18 cellular contexts compared by ENCODE assay signal in the genomic region with DNA sequence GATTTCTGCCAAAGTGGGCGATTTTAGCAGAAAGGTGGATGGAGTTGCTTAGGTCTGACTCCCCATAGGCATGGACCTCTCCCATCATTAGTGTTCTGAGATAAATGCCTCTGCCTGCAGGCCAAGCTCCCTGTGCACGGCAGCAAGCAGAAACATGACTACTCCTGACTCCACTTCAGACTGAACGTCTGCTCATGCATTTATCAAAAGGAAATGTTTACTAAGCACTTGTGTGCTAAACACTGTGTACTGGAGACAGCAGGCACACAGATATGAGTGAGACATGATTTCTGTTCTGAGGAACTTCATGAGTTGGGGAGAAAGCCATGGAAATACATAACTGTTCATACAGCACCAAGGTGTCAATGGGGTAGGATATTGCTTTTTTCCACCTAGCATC.
A peak's percentile ranks its signal among the peaks of the same experiment; 100 is the strongest.
DNase-seq lines count a peak whose midpoint lies in the region; ATAC-seq, FAIRE-seq and TF ChIP-seq lines count a peak whose summit lies in the region.
"Had no signal": no experiment of that assay in that cellular context is flagged by ENCODE, and none has a peak within 500 bp of the region (broad histone marks: within the 10 kb centered on the region; RNA-seq: fewer than 3 reads in every experiment).

No MANE protein-coding gene starts in this region.

- no peak overlapping the region for H3K4me3 ChIP-seq in keratinocyte (ENCODE audit: control insufficient read depth in 2 of 3, extremely low read depth in 1 of 3, insufficient read depth in 2 of 3, low read depth in 1 of 3, low read length in 3 of 3)

- H3K4me1 ChIP-seq in keratinocyte (ENCODE audit: control insufficient read depth, extremely low read depth, insufficient read depth, low read length): peaks cover 32% of the 10 kb centered on the region

- no peaks in the 10 kb centered on the region for H3K9me3 ChIP-seq in keratinocyte (ENCODE audit: control insufficient read depth, low read depth, low read length)

- peaks cover 2 to 3% of the 10 kb centered on the region in 2 experiments for H3K36me3 ChIP-seq in keratinocyte (ENCODE audit: control insufficient read depth in 2 of 2, extremely low read depth in 1 of 2, insufficient read depth in 2 of 2, low read length in 2 of 2)

- H3K27ac ChIP-seq in keratinocyte (ENCODE audit: control insufficient read depth, insufficient read depth, low read length): no peak overlapping the region

- ATAC-seq in HG03565 (IDR thresholded peaks at IDR 0.05; ENCODE audit: unreplicated experiment) (no peak), GM18873 (IDR thresholded peaks at IDR 0.05; ENCODE audit: low FRiP score, unreplicated experiment) (no peak)
- ATAC-seq in naive thymus-derived CD8-positive, alpha-beta T cell: no peak
- ATAC-seq: PC-3 had no signal

- peaks cover 7 to 23% (median 18%) of the 10 kb centered on the region in 4 donors for H3K4me1 Mint-ChIP-seq in naive thymus-derived CD8-positive, alpha-beta T cell

- H3K27me3 Mint-ChIP-seq in naive thymus-derived CD8-positive, alpha-beta T cell: no peaks in the 10 kb centered on the region
- H3K27me3 Mint-ChIP-seq: CD8-positive, alpha-beta memory T cell had no signal

- H2AFZ ChIP-seq in keratinocyte (ENCODE audit: control insufficient read depth, low read length): no peak overlapping the region

- no peak overlapping the region for H3K9ac ChIP-seq in keratinocyte (ENCODE audit: control insufficient read depth, extremely low read depth, insufficient read depth, low read length)

- no peak for TF ChIP-seq CTCF in keratinocyte (optimal IDR thresholded peaks at IDR 0.05 in 1 of 3, IDR thresholded peaks at IDR 0.05 in 1 of 3, conservative IDR thresholded peaks at IDR 0.05 in 1 of 3; ENCODE audit: extremely low read depth in 1 of 3, insufficient read depth in 2 of 3, low read length in 3 of 3)

- H3K36me3 Mint-ChIP-seq in naive thymus-derived CD8-positive, alpha-beta T cell: peaks cover 0 to 17% (median 2%) of the 10 kb centered on the region in 3 donors

- H4K20me1 ChIP-seq in keratinocyte (ENCODE audit: control insufficient read depth, extremely low read depth, insufficient read depth, low read length): no peaks in the 10 kb centered on the region

- DNase-seq in DMS53 (lab: John Stamatoyannopoulos, UW) (peak; percentile 96), NCI-H2029 (lab: John Stamatoyannopoulos, UW) (peak; percentile 59), amniotic epithelial cell (ENCODE audit: low read depth) (peak; percentile 49), keratinocyte (ENCODE audit: low read depth, low spot score) (no peak)
- no peak for DNase-seq in activated CD4-positive, alpha-beta T cell treated with anti-CD3 and anti-CD28 coated beads, Interleukin-2, amount 50 U/mL, for 4 hours
- DNase-seq in naive thymus-derived CD8-positive, alpha-beta T cell: no peak
- DNase-seq: activated CD4-positive, alpha-beta T cell treated with anti-CD3 and anti-CD28 coated beads for 48 hours; activated naive CD4-positive, alpha-beta T cell treated with anti-CD3 and anti-CD28 coated beads for 36 hours; CD8-positive, alpha-beta memory T cell; dermis blood vessel endothelial cell; head of caudate nucleus; PC-3; stimulated activated CD4-positive, alpha-beta T cell treated with anti-CD3 and anti-CD28 coated beads, Interleukin-4, amount 100 ng/mL, for 1 hour had no signal

- H3K9me3 Mint-ChIP-seq in naive thymus-derived CD8-positive, alpha-beta T cell: no peaks in the 10 kb centered on the region
- H3K9me3 Mint-ChIP-seq: activated naive CD4-positive, alpha-beta T cell treated with anti-CD3 and anti-CD28 coated beads for 36 hours; brain; CD8-positive, alpha-beta memory T cell had no signal

- H3K27me3 ChIP-seq in keratinocyte (ENCODE audit: control insufficient read depth, extremely low read depth, insufficient read depth, low read length): no peaks in the 10 kb centered on the region

- peak; percentile 86 for FAIRE-seq in keratinocyte (lab: Jason Lieb, UNC)
- FAIRE-seq: HTR-8/SVneo, TTC549 had no signal

- dilution Hi-C loops in keratinocyte (cut with MboI; ENCODE audit: extremely low pct_ligation_motif_present, low sequenced_read_pairs): no loop called here

- no peak overlapping the region for H3K27ac Mint-ChIP-seq in naive thymus-derived CD8-positive, alpha-beta T cell
- H3K27ac Mint-ChIP-seq: activated naive CD4-positive, alpha-beta T cell treated with anti-CD3 and anti-CD28 coated beads for 36 hours had no signal

- H3K9me1 ChIP-seq in keratinocyte (ENCODE audit: control insufficient read depth, extremely low read depth, insufficient read depth, low read length): no peaks in the 10 kb centered on the region

- POLR2A ChIA-PET in naive thymus-derived CD8-positive, alpha-beta T cell (lab: Charles Lee): no interaction called here

- no peak overlapping the region for H3K4me3 Mint-ChIP-seq in naive thymus-derived CD8-positive, alpha-beta T cell
- H3K4me3 Mint-ChIP-seq: activated naive CD4-positive, alpha-beta T cell treated with anti-CD3 and anti-CD28 coated beads for 36 hours; brain; CD8-positive, alpha-beta memory T cell had no signal

- H3K79me2 ChIP-seq in keratinocyte (ENCODE audit: control insufficient read depth, insufficient read depth, low read length): no peaks in the 10 kb centered on the region

- peak overlapping the region; percentile 6 for H3K4me2 ChIP-seq in keratinocyte (ENCODE audit: control insufficient read depth, extremely low read depth, insufficient read depth, low read depth, low read length)

Comparison
In these comparisons a context has a peak if more than half of its experiments do, and no peak if none do; other contexts are left out.
1. DNase-seq: peak in DMS53 (single experiment), NCI-H2029 (single experiment) and amniotic epithelial cell (single experiment); none in keratinocyte (single experiment), activated CD4-positive, alpha-beta T cell treated with anti-CD3 and anti-CD28 coated beads, Interleukin-2, amount 50 U/mL, for 4 hours (0 of 2) and naive thymus-derived CD8-positive, alpha-beta T cell (0 of 10).